In genomic region chr19:50508850-50509190, GRCh38 we compare ENCODE assay signal across 18 cellular contexts. TPM values are rescaled to one million over a fixed set of nuclear protein-coding genes. Genes with fewer than 3 reads are reported as not detected.
A peak's percentile ranks its signal among the peaks of the same experiment; 100 is the strongest.
DNase-seq lines count a peak whose midpoint lies in the region; ATAC-seq and TF ChIP-seq lines count a peak whose summit lies in the region.
"Had no signal": no experiment of that assay in that cellular context is flagged by ENCODE, and none has a peak within 500 bp of the region (broad histone marks: within the 10 kb centered on the region; RNA-seq: fewer than 3 reads in every experiment).

No MANE protein-coding gene starts in this region.

- H3K9me3 Mint-ChIP-seq in activated T-cell treated with anti-CD3 and anti-CD28 coated beads, Interleukin-2, amount 50 U/mL, for 24 hours = no peaks in the 10 kb centered on the region
- H3K9me3 Mint-ChIP-seq in effector memory CD8-positive, alpha-beta T cell = peaks cover 0 to 2% of the 10 kb centered on the region in 2 donors

- no peaks in the 10 kb centered on the region for H4K20me1 ChIP-seq in PC-9 (ENCODE audit: insufficient read depth)
- no peaks in the 10 kb centered on the region for H4K20me1 ChIP-seq in neural cell (ENCODE audit: insufficient read depth)

- H3K27ac ChIP-seq in PC-9 (no peak overlapping the region), neural cell (ENCODE audit: low read length) (peak overlapping the region; percentile 100)

- intact Hi-C loops in PC-9 (cut with micrococcal nuclease; ENCODE audit: unreplicated experiment) = no loop called here

- peaks cover 17% of the 10 kb centered on the region for H3K36me3 Mint-ChIP-seq in activated T-cell treated with anti-CD3 and anti-CD28 coated beads, Interleukin-2, amount 50 U/mL, for 24 hours (ENCODE audit: low read depth)
- peaks cover 12% of the 10 kb centered on the region for H3K36me3 Mint-ChIP-seq in effector memory CD8-positive, alpha-beta T cell (ENCODE audit: insufficient read depth)

- no peaks in the 10 kb centered on the region for H3K27me3 Mint-ChIP-seq in activated T-cell treated with anti-CD3 and anti-CD28 coated beads, Interleukin-2, amount 50 U/mL, for 24 hours
- no peaks in the 10 kb centered on the region for H3K27me3 Mint-ChIP-seq in effector memory CD8-positive, alpha-beta T cell

- H3K9me2 ChIP-seq in PC-9 (ENCODE audit: insufficient read depth) (no peaks in the 10 kb centered on the region), neural cell (ENCODE audit: insufficient read depth, low read length) (no peaks in the 10 kb centered on the region)

- DNase-seq in activated T-cell treated with anti-CD3 and anti-CD28 coated beads, Interleukin-2, amount 50 U/mL, for 24 hours = no peak
- DNase-seq in activated T-cell treated with anti-CD3 and anti-CD28 coated beads, Interleukin-2, amount 50 U/mL, for 1 hour = no peak
- DNase-seq in PC-9 = no peak
- no peak for DNase-seq in effector memory CD8-positive, alpha-beta T cell
- DNase-seq in middle frontal gyrus (ENCODE audit: extremely low spot score, low spot score) = no peak
- DNase-seq: activated CD4-positive, alpha-beta T cell treated with anti-CD3 and anti-CD28 coated beads for 4 hours; dermis blood vessel endothelial cell; GOT3; NCI-H1694 treated with DMSO at 0.1 percent for 48 hours; NCI-H510A; SHP77; stimulated activated CD4-positive, alpha-beta T cell treated with anti-CD3 and anti-CD28 coated beads, Interleukin-2, amount 100 ng/mL, for 48 hours; T-helper 9 cell had no signal

- H3K27me3 ChIP-seq in PC-9 (ENCODE audit: insufficient read depth, low read depth) = no peaks in the 10 kb centered on the region
- no peaks in the 10 kb centered on the region for H3K27me3 ChIP-seq in neural cell (ENCODE audit: insufficient read depth, low read depth, low read length)

- no peaks in the 10 kb centered on the region for H3K9me3 ChIP-seq in PC-9 (ENCODE audit: insufficient read depth, low read depth)
- no peaks in the 10 kb centered on the region for H3K9me3 ChIP-seq in neural cell (ENCODE audit: low read length)

- H3K4me3 Mint-ChIP-seq in activated T-cell treated with anti-CD3 and anti-CD28 coated beads, Interleukin-2, amount 50 U/mL, for 24 hours = peak overlapping the region; percentile 18
- H3K4me3 Mint-ChIP-seq in effector memory CD8-positive, alpha-beta T cell = no peak overlapping the region

- H3K4me3 ChIP-seq in PC-9 (no peak overlapping the region), neural cell (ENCODE audit: low read length) (no peak overlapping the region)

- CTCF ChIA-PET in PC-9 (lab: Charles Lee) = no interaction called here

- H3K9ac ChIP-seq in neural cell (ENCODE audit: low read length) = peak overlapping the region; percentile 95

- H3K27ac Mint-ChIP-seq in activated T-cell treated with anti-CD3 and anti-CD28 coated beads, Interleukin-2, amount 50 U/mL, for 24 hours = peak overlapping the region; percentile 63
- peak overlapping the region; percentile 80 for H3K27ac Mint-ChIP-seq in effector memory CD8-positive, alpha-beta T cell

- no peak overlapping the region for H3K4me2 ChIP-seq in PC-9
- H3K4me2 ChIP-seq in neural cell (ENCODE audit: low read length) = no peak overlapping the region

- H3K79me2 ChIP-seq in PC-9 (ENCODE audit: low read depth) = no peaks in the 10 kb centered on the region
- H3K79me2 ChIP-seq in neural cell (replicated peaks; ENCODE audit: insufficient read depth, low read length) = no peaks in the 10 kb centered on the region

- H3K4me1 ChIP-seq in PC-9 (replicated peaks; ENCODE audit: insufficient read depth) = peaks cover 6% of the 10 kb centered on the region

- no peak for TF ChIP-seq EP300 in neural cell (conservative IDR thresholded peaks at IDR 0.05; ENCODE audit: poor library complexity, severe bottlenecking)

- TF ChIP-seq CTCF in PC-9 (conservative IDR thresholded peaks at IDR 0.05) = no peak
- no peak for TF ChIP-seq CTCF in neural cell (IDR thresholded peaks at IDR 0.05; ENCODE audit: poor library complexity, severe bottlenecking)

- H3F3A ChIP-seq in PC-9 (ENCODE audit: insufficient read depth, low read depth) (no peaks in the 10 kb centered on the region; the same call in 1 of the 2 replicates), neural cell (ENCODE audit: insufficient read depth, low read length, poor library complexity, severe bottlenecking) (no peaks in the 10 kb centered on the region)

- H3K4me1 Mint-ChIP-seq in activated T-cell treated with anti-CD3 and anti-CD28 coated beads, Interleukin-2, amount 50 U/mL, for 24 hours (ENCODE audit: low read depth) = peaks cover 17% of the 10 kb centered on the region
- H3K4me1 Mint-ChIP-seq in effector memory CD8-positive, alpha-beta T cell (ENCODE audit: low read depth in 2 of 2) = peaks cover 11 to 16% of the 10 kb centered on the region in 2 donors

- POLR2A ChIA-PET in PC-9 (lab: Charles Lee; ENCODE audit: unreplicated experiment) = no interaction called here

- TSS peak; percentile 71 for BruUV-seq in PC-9 (replicated peaks; lab: Mats Ljungman, UMichigan)

- H2AFZ ChIP-seq in PC-9 (no peak overlapping the region), neural cell (ENCODE audit: low read depth, low read length) (no peak overlapping the region)

- no peak for TF ChIP-seq RAD21 in neural cell (conservative IDR thresholded peaks at IDR 0.05)

- H3K36me3 ChIP-seq in PC-9 (ENCODE audit: low read depth) (no peaks in the 10 kb centered on the region), neural cell (ENCODE audit: insufficient read depth, low read length) (no peaks in the 10 kb centered on the region)

- no peak for ATAC-seq in effector memory CD8-positive, alpha-beta T cell (replicated peaks)
- ATAC-seq in HG03139 (IDR thresholded peaks at IDR 0.05; ENCODE audit: unreplicated experiment) = no peak
- no peak for ATAC-seq in GM21723 (IDR thresholded peaks at IDR 0.05; ENCODE audit: unreplicated experiment)
- ATAC-seq: esophagus mucosa had no signal

TF ChIP-seq in neural cell, 6 proteins besides CTCF, POLR2A, EP300 and RAD21:
- TF ChIP-seq SMC3 (conservative IDR thresholded peaks at IDR 0.05; ENCODE audit: poor library complexity) (no peak), POLR2AphosphoS5 (IDR thresholded peaks at IDR 0.05) (no peak), EZH2 (IDR thresholded peaks at IDR 0.05; ENCODE audit: borderline replicate concordance, insufficient read depth, low read length, poor library complexity, severe bottlenecking) (no peak), MXI1 (conservative IDR thresholded peaks at IDR 0.05; ENCODE audit: poor library complexity, severe bottlenecking) (no peak), TAF1 (IDR thresholded peaks at IDR 0.05; ENCODE audit: low read depth) (no peak)
- TF ChIP-seq, protein P1, sequence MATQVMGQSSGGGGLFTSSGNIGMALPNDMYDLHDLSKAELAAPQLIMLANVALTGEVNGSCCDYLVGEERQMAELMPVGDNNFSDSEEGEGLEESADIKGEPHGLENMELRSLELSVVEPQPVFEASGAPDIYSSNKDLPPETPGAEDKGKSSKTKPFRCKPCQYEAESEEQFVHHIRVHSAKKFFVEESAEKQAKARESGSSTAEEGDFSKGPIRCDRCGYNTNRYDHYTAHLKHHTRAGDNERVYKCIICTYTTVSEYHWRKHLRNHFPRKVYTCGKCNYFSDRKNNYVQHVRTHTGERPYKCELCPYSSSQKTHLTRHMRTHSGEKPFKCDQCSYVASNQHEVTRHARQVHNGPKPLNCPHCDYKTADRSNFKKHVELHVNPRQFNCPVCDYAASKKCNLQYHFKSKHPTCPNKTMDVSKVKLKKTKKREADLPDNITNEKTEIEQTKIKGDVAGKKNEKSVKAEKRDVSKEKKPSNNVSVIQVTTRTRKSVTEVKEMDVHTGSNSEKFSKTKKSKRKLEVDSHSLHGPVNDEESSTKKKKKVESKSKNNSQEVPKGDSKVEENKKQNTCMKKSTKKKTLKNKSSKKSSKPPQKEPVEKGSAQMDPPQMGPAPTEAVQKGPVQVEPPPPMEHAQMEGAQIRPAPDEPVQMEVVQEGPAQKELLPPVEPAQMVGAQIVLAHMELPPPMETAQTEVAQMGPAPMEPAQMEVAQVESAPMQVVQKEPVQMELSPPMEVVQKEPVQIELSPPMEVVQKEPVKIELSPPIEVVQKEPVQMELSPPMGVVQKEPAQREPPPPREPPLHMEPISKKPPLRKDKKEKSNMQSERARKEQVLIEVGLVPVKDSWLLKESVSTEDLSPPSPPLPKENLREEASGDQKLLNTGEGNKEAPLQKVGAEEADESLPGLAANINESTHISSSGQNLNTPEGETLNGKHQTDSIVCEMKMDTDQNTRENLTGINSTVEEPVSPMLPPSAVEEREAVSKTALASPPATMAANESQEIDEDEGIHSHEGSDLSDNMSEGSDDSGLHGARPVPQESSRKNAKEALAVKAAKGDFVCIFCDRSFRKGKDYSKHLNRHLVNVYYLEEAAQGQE (IDR thresholded peaks at IDR 0.05; ENCODE audit: borderline replicate concordance) = no peak

RNA-seq across cellular contexts. Expression of gene JOSD2, which starts 2.2 kb away (rescaled TPM):
- total RNA-seq in PC-9 (2021) = 44.3 and 56.0 TPM in 2 replicates
- 6.6 and 10.7 TPM in 2 replicates for polyA plus RNA-seq in neural cell
- 2.8 and 2.9 TPM in 2 replicates for polyA minus RNA-seq in neural cell

RNA-seq across cellular contexts. Expression of gene ASPDH, which starts 4.9 kb away (rescaled TPM):
- total RNA-seq in PC-9 (2021) = not detected in 2 replicates
- 0.98 TPM in 1 of 2 replicates, not detected in the other for polyA plus RNA-seq in neural cell
- polyA minus RNA-seq in neural cell = not detected in 2 replicates
- total RNA-seq: dermis blood vessel endothelial cell, esophagus mucosa, osteoblast had no signal

RNA-seq across cellular contexts. Expression of gene GARIN5A, which starts 32.2 kb away (rescaled TPM):
- total RNA-seq in PC-9 (2021) = 3.7 and 7.3 TPM in 2 replicates
- polyA plus RNA-seq in neural cell = 3.3 and 6.5 TPM in 2 replicates
- polyA minus RNA-seq in neural cell = 1.2 and 1.9 TPM in 2 replicates

RNA-seq across cellular contexts. Expression of gene EMC10, which starts 32.5 kb away (rescaled TPM):
- 118 and 121 TPM in 2 replicates for total RNA-seq in PC-9 (2021)
- polyA plus RNA-seq in neural cell = 233 and 270 TPM in 2 replicates
- 126 and 135 TPM in 2 replicates for polyA minus RNA-seq in neural cell

RNA-seq across cellular contexts. Expression of gene LRRC4B, which starts 59.4 kb away (rescaled TPM):
- not detected in 2 replicates for total RNA-seq in PC-9 (2021)
- polyA plus RNA-seq in neural cell = 83.1 and 98.9 TPM in 2 replicates
- polyA minus RNA-seq in neural cell = 151 and 186 TPM in 2 replicates
- total RNA-seq: osteoblast had no signal
